In the genomic region with DNA sequence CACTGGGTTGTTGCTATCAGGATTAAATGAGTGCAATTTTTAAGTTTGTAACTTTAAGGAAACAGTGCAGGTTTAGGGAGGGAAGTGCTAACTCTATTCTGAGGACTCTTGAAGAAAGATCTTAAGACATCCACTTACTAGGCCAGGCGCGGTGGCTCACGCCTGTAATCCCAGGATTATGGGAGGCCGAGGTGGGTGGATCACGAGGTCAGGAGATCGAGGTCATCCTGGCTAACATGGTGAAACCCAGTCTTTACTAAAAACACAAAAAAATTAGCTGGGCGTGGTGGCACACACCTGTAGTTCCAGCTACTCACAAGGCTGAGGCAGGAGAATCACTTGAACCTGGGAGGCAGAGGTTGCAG, we compare ENCODE assay signal across 8 cellular contexts. TPM values are rescaled to one million over a fixed set of nuclear protein-coding genes. Genes with fewer than 3 reads are reported as not detected.
DNase-seq lines count a peak whose midpoint lies in the region; ATAC-seq and TF ChIP-seq lines count a peak whose summit lies in the region.
"Not testable (repeated sequence)": the region's sequence is repeated elsewhere in the genome, so short reads cannot be mapped to it uniquely, and the experiment has no call there.
"Had no signal": no experiment of that assay in that cellular context is flagged by ENCODE, and none has a peak within 500 bp of the region (broad histone marks: within the 10 kb centered on the region; RNA-seq: fewer than 3 reads in every experiment).

No MANE protein-coding gene starts in this region.

- intact Hi-C loops in activated CD4-positive, alpha-beta memory T cell treated with anti-CD3 and anti-CD28 coated beads for 36 hours (cut with micrococcal nuclease) = loop anchor here (5.0 to 10.0 kb wide), 5 partner anchors 332 to 1565 kb away; partner anchors contain the start of genes PHF21A, PRDM11 and SLC35C1
- intact Hi-C loops in naive thymus-derived CD4-positive, alpha-beta T cell (cut with micrococcal nuclease) = loop anchor here (5.0 kb wide), 1 partner anchor 332 kb away; no protein-coding TSS in a partner anchor

- not testable (repeated sequence) for DNase-seq in DND-41; activated CD4-positive, alpha-beta memory T cell treated with anti-CD3 and anti-CD28 coated beads for 36 hours; activated naive CD8-positive, alpha-beta T cell treated with anti-CD3 and anti-CD28 coated beads, Interleukin-2, amount 50 U/mL, for 24 hours; naive thymus-derived CD4-positive, alpha-beta T cell

- not testable (repeated sequence) for H3K36me3 ChIP-seq in DND-41 (ENCODE audit: insufficient read depth, low read length); KOPT-K1 (ENCODE audit: insufficient read depth, low read length); SU-DHL-6 (ENCODE audit: low read length); naive thymus-derived CD4-positive, alpha-beta T cell (ENCODE audit: control insufficient read depth in 2 of 3, insufficient read depth in 3 of 3, low read length in 3 of 3)

- H3K9me3 ChIP-seq in DND-41 (ENCODE audit: insufficient read depth, low read length, severe bottlenecking); KOPT-K1 (ENCODE audit: insufficient read depth, low read length, poor library complexity, severe bottlenecking); SU-DHL-6 (ENCODE audit: insufficient read depth, low read length); naive thymus-derived CD4-positive, alpha-beta T cell (ENCODE audit: control insufficient read depth in 2 of 3, low read length in 3 of 3): not testable (repeated sequence)

- not testable (repeated sequence) for H3K4me3 ChIP-seq in DND-41 (ENCODE audit: low read depth in 1 of 2, low read length in 2 of 2); SU-DHL-6 (ENCODE audit: insufficient read depth, low read length, poor library complexity, severe bottlenecking); naive thymus-derived CD4-positive, alpha-beta T cell (ENCODE audit: low read length)

- ATAC-seq in DND-41 (ENCODE audit: insufficient read depth, low read depth); activated naive CD8-positive, alpha-beta T cell treated with anti-CD3 and anti-CD28 coated beads, Interleukin-2, amount 50 U/mL, for 24 hours; naive thymus-derived CD4-positive, alpha-beta T cell: not testable (repeated sequence)
- ATAC-seq in GM19455 (IDR thresholded peaks at IDR 0.05; ENCODE audit: unreplicated experiment) = peak; percentile 9

- not testable (repeated sequence) for H3K27me3 Mint-ChIP-seq in activated CD4-positive, alpha-beta memory T cell treated with anti-CD3 and anti-CD28 coated beads for 36 hours; activated naive CD8-positive, alpha-beta T cell treated with anti-CD3 and anti-CD28 coated beads, Interleukin-2, amount 50 U/mL, for 24 hours; naive thymus-derived CD4-positive, alpha-beta T cell

- H3K4me1 ChIP-seq in DND-41 (ENCODE audit: insufficient read depth, low read length) = peaks cover 50% of the 10 kb centered on the region
- peaks cover 9 to 13% of the 10 kb centered on the region in 2 donors for H3K4me1 ChIP-seq in naive thymus-derived CD4-positive, alpha-beta T cell (ENCODE audit: control insufficient read depth in 2 of 2, insufficient read depth in 2 of 2, low read length in 2 of 2)

- not testable (repeated sequence) for H3F3A ChIP-seq in SU-DHL-6 (ENCODE audit: insufficient read depth)

- not testable (repeated sequence) for TF ChIP-seq CTCF in DND-41 (IDR thresholded peaks at IDR 0.05; ENCODE audit: borderline replicate concordance, extremely low read depth, low read length, poor library complexity, severe bottlenecking); SU-DHL-6 (IDR thresholded peaks at IDR 0.05; ENCODE audit: insufficient read depth, low read length, poor library complexity, severe bottlenecking)

- H3K27me3 ChIP-seq in DND-41 (ENCODE audit: insufficient read depth, low read length, poor library complexity); SU-DHL-6 (ENCODE audit: low read length); naive thymus-derived CD4-positive, alpha-beta T cell (ENCODE audit: control insufficient read depth in 2 of 2, insufficient read depth in 2 of 2, low read length in 2 of 2): not testable (repeated sequence)

- POLR2A ChIA-PET in activated CD4-positive, alpha-beta memory T cell treated with anti-CD3 and anti-CD28 coated beads for 36 hours (lab: Charles Lee) = interaction anchor here (1.6 to 2.1 kb wide), 2 partner anchors 9 to 24 kb away, joined by 5 to 6 read pairs; no protein-coding TSS in a partner anchor
- POLR2A ChIA-PET in naive thymus-derived CD4-positive, alpha-beta T cell (lab: Charles Lee) = interaction anchor here (1.3 to 1.7 kb wide), 3 partner anchors 17 to 52 kb away, joined by 4 to 11 read pairs (median 5); no protein-coding TSS in a partner anchor

- H3K27ac Mint-ChIP-seq in activated CD4-positive, alpha-beta memory T cell treated with anti-CD3 and anti-CD28 coated beads for 36 hours = peak overlapping the region; percentile 4
- H3K27ac Mint-ChIP-seq in activated naive CD8-positive, alpha-beta T cell treated with anti-CD3 and anti-CD28 coated beads, Interleukin-2, amount 50 U/mL, for 24 hours = peak overlapping the region; percentile 85
- peak overlapping the region in 4 of 9 donors; percentile 38 to 74 (median 64) for H3K27ac Mint-ChIP-seq in naive thymus-derived CD4-positive, alpha-beta T cell

- H3K4me1 Mint-ChIP-seq in activated CD4-positive, alpha-beta memory T cell treated with anti-CD3 and anti-CD28 coated beads for 36 hours (ENCODE audit: low read depth) = peaks cover 41% of the 10 kb centered on the region
- peaks cover 55% of the 10 kb centered on the region for H3K4me1 Mint-ChIP-seq in activated naive CD8-positive, alpha-beta T cell treated with anti-CD3 and anti-CD28 coated beads, Interleukin-2, amount 50 U/mL, for 24 hours
- H3K4me1 Mint-ChIP-seq in naive thymus-derived CD4-positive, alpha-beta T cell = peaks cover 13 to 52% (median 29%) of the 10 kb centered on the region in 7 donors

- H3K4me2 ChIP-seq in DND-41 (ENCODE audit: insufficient read depth, low read length) = peak overlapping the region; percentile 34
- H3K4me2 ChIP-seq in SU-DHL-6 (ENCODE audit: low read depth, low read length, poor library complexity, severe bottlenecking) = peak overlapping the region; percentile 22

- not testable (repeated sequence) for H3K36me3 Mint-ChIP-seq in activated CD4-positive, alpha-beta memory T cell treated with anti-CD3 and anti-CD28 coated beads for 36 hours; activated naive CD8-positive, alpha-beta T cell treated with anti-CD3 and anti-CD28 coated beads, Interleukin-2, amount 50 U/mL, for 24 hours (ENCODE audit: low read depth); naive thymus-derived CD4-positive, alpha-beta T cell

- not testable (repeated sequence) for H3K4me3 Mint-ChIP-seq in activated CD4-positive, alpha-beta memory T cell treated with anti-CD3 and anti-CD28 coated beads for 36 hours; activated naive CD8-positive, alpha-beta T cell treated with anti-CD3 and anti-CD28 coated beads, Interleukin-2, amount 50 U/mL, for 24 hours
- peak overlapping the region in 1 of 10 donors; percentile 60 for H3K4me3 Mint-ChIP-seq in naive thymus-derived CD4-positive, alpha-beta T cell

- H4K20me1 ChIP-seq in DND-41 (ENCODE audit: insufficient read depth, low read length); SU-DHL-6 (ENCODE audit: low read depth, low read length): not testable (repeated sequence)

- not testable (repeated sequence) for H3K79me2 ChIP-seq in DND-41 (ENCODE audit: insufficient read depth, low read length); SU-DHL-6 (ENCODE audit: insufficient read depth, low read length)

- not testable (repeated sequence) for H3K9me3 Mint-ChIP-seq in activated CD4-positive, alpha-beta memory T cell treated with anti-CD3 and anti-CD28 coated beads for 36 hours; activated naive CD8-positive, alpha-beta T cell treated with anti-CD3 and anti-CD28 coated beads, Interleukin-2, amount 50 U/mL, for 24 hours; naive thymus-derived CD4-positive, alpha-beta T cell

- CTCF ChIA-PET in activated CD4-positive, alpha-beta memory T cell treated with anti-CD3 and anti-CD28 coated beads for 36 hours (lab: Charles Lee) = interaction anchor here (1.1 to 15.0 kb wide), 6 partner anchors 9 to 465 kb away, joined by 3 to 576 read pairs (median 6); partner anchors contain the start of gene TP53I11
- CTCF ChIA-PET in naive thymus-derived CD4-positive, alpha-beta T cell (lab: Charles Lee) = interaction anchor here (0.6 to 15.2 kb wide), 8 partner anchors 9 to 351 kb away, joined by 3 to 379 read pairs (median 4); no protein-coding TSS in a partner anchor

- H3K9me2 ChIP-seq in SU-DHL-6 (replicated peaks; ENCODE audit: insufficient read depth, low read length) = not testable (repeated sequence)

- H3K27ac ChIP-seq in DND-41 (ENCODE audit: low read length) (peak overlapping the region; percentile 76), KOPT-K1 (ENCODE audit: low read depth, low read length, poor library complexity, severe bottlenecking) (peak overlapping the region; percentile 70)
- H3K27ac ChIP-seq in SU-DHL-6 (ENCODE audit: low read depth, low read length) = not testable (repeated sequence)
- H3K27ac ChIP-seq in naive thymus-derived CD4-positive, alpha-beta T cell (ENCODE audit: low read depth, low read length) = peak overlapping the region; percentile 35

- peak overlapping the region; percentile 7; the same call in 1 of the 2 replicates for H3K9ac ChIP-seq in DND-41 (ENCODE audit: low read depth, low read length)
- H3K9ac ChIP-seq in SU-DHL-6 (ENCODE audit: low read length) = not testable (repeated sequence)

- H2AFZ ChIP-seq in DND-41 (ENCODE audit: low read depth, low read length) = peak overlapping the region; percentile 51; the same call in 1 of the 2 replicates
- not testable (repeated sequence) for H2AFZ ChIP-seq in SU-DHL-6 (ENCODE audit: low read depth, low read length, severe bottlenecking)

RNA-seq across cellular contexts. Expression of gene CD82, which starts 5.5 kb away (rescaled TPM):
- 100 to 1,000 TPM; 243 to 277 TPM for total RNA-seq in activated CD4-positive, alpha-beta memory T cell treated with anti-CD3 and anti-CD28 coated beads for 36 hours
- 100 to 1,000 TPM in 1 of 5 experiments, 10 to 100 TPM in 4; 37.0 to 319 (median 57.2) TPM for total RNA-seq in naive thymus-derived CD4-positive, alpha-beta T cell
- 10 to 100 TPM; 36.4 to 63.1 TPM for polyA plus RNA-seq in naive thymus-derived CD4-positive, alpha-beta T cell
- total RNA-seq: HepG2 had no signal
